In genomic region chr20:11311659-11312058, GRCh38 we compare ENCODE assay signal across 29 cellular contexts.
"Had no signal": no experiment of that assay in that cellular context is flagged by ENCODE, and none has a peak within 500 bp of the region (broad histone marks: within the 10 kb centered on the region; RNA-seq: fewer than 3 reads in every experiment).

No MANE protein-coding gene starts in this region.

- ATAC-seq: activated CD8-positive, alpha-beta memory T cell treated with anti-CD3 and anti-CD28 coated beads, Interleukin-2, amount 10 ng/mL, durations not matched to agents 7 days and 5 days; activated naive CD8-positive, alpha-beta T cell treated with anti-CD3 and anti-CD28 coated beads, Interleukin-2, amount 50 U/mL, for 24 hours; PC-3 had no signal

- DNase-seq: activated CD4-positive, alpha-beta memory T cell treated with anti-CD3 and anti-CD28 coated beads, Interleukin-2, amount 10 ng/mL, durations not matched to agents 7 days and 5 days; activated CD4-positive, alpha-beta T cell treated with anti-CD3 and anti-CD28 coated beads for 1 hour; activated CD4-positive, alpha-beta T cell treated with anti-CD3 and anti-CD28 coated beads for 48 hours; activated CD4-positive, CD25-positive, alpha-beta regulatory T cell; activated CD8-positive, alpha-beta memory T cell treated with anti-CD3 and anti-CD28 coated beads for 24 hours; activated CD8-positive, alpha-beta memory T cell treated with anti-CD3 and anti-CD28 coated beads, Interleukin-2, amount 10 ng/mL, durations not matched to agents 7 days and 5 days; activated CD8-positive, alpha-beta memory T cell treated with anti-CD3 and anti-CD28 coated beads, Interleukin-2, amount 50 U/mL, for 48 hours; activated effector memory CD4-positive, alpha-beta T cell treated with Interleukin-2 at 50 U/mL for 16 hours; activated naive CD4-positive, alpha-beta T cell treated with anti-CD3 and anti-CD28 coated beads, Interleukin-2, amount 10 ng/mL, durations not matched to agents 7 days and 5 days; activated naive CD8-positive, alpha-beta T cell treated with anti-CD3 and anti-CD28 coated beads, Interleukin-2, amount 50 U/mL, for 24 hours; activated T-cell treated with anti-CD3 and anti-CD28 coated beads, Interleukin-2, amount 50 U/mL, for 48 hours; anterior cingulate cortex; NCI-H1092 treated with DMSO at 0.1 percent for 48 hours; NCI-H1417; NCI-H146; NCI-H187; NCI-H2029 treated with DMSO at 0.1 percent for 48 hours; NCI-H2107; NCI-H2171; NCI-H2227 treated with DMSO at 0.1 percent for 48 hours; NCI-H446; NCI-H510A treated with DMSO at 0.1 percent for 48 hours; PC-3; Peyer's patch; Right ventricle myocardium superior; SW 1271; T-helper 1 cell; T-helper 2 cell; T-helper 9 cell had no signal

- H3K4me3 ChIP-seq: Peyer's patch had no signal
